8 cellular contexts compared by ENCODE assay signal in the genomic region with DNA sequence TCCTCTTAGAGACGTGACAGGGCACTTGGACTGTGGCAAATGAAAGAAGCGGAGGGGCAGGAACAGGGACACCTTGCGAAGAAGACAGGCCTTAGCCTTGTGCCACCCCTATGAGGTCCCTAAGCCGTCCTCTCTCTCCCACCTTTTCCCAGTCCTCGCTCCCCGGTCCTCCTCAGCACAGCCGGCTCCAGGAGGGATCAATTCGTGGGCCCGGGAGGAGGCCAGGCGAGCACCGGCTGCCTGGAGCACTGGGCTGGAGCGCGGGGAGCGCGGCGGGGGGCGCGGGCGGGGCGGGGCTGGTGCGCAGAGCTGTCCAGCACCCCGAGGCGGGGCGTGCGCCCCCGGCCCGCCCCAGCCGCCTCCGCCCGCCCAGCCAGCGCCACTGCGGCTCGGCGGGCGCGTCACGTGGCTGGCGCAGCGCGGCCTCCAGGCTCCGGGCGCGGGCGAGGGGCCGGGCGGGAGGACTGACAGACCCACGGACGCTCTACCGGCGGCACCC. TPM values are rescaled to one million over a fixed set of nuclear protein-coding genes. Genes with fewer than 3 reads are reported as not detected.
DNase-seq lines count a peak whose midpoint lies in the region; ATAC-seq and TF ChIP-seq lines count a peak whose summit lies in the region.

A gene with protein sequence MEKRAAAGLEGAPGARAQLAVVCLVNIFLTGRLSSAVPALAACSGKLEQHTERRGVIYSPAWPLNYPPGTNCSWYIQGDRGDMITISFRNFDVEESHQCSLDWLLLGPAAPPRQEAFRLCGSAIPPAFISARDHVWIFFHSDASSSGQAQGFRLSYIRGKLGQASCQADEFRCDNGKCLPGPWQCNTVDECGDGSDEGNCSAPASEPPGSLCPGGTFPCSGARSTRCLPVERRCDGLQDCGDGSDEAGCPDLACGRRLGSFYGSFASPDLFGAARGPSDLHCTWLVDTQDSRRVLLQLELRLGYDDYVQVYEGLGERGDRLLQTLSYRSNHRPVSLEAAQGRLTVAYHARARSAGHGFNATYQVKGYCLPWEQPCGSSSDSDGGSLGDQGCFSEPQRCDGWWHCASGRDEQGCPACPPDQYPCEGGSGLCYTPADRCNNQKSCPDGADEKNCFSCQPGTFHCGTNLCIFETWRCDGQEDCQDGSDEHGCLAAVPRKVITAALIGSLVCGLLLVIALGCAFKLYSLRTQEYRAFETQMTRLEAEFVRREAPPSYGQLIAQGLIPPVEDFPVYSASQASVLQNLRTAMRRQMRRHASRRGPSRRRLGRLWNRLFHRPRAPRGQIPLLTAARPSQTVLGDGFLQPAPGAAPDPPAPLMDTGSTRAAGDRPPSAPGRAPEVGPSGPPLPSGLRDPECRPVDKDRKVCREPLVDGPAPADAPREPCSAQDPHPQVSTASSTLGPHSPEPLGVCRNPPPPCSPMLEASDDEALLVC (plus strand): TSS at position 467 of the 499 bp plus-strand sequence. CDS start 456 bp downstream, outside the sequence.

- no peaks in the 10 kb centered on the region for H3K36me3 ChIP-seq in PC-3 (ENCODE audit: low read depth, low read length)
- no peaks in the 10 kb centered on the region for H3K36me3 ChIP-seq in endocrine pancreas (ENCODE audit: control insufficient read depth, insufficient read depth, low read length)
- H3K36me3 ChIP-seq in mesodermal cell (ENCODE audit: control insufficient read depth, insufficient read depth, low read length) = peaks cover 15% of the 10 kb centered on the region
- H3K36me3 ChIP-seq in tibial nerve = peaks cover 0 to 21% (median 0%) of the 10 kb centered on the region in 3 donors

- H3K36me3 Mint-ChIP-seq in activated CD4-positive, alpha-beta T cell treated with anti-CD3 and anti-CD28 coated beads, Interleukin-2, amount 10 ng/mL, durations not matched to agents 7 days and 5 days (ENCODE audit: low read depth) = no peaks in the 10 kb centered on the region

- POLR2A ChIA-PET in activated CD4-positive, alpha-beta T cell treated with anti-CD3 and anti-CD28 coated beads, Interleukin-2, amount 10 ng/mL, durations not matched to agents 7 days and 5 days (lab: Charles Lee) = no interaction called here
- POLR2A ChIA-PET in PC-3 (lab: Charles Lee; ENCODE audit: unreplicated experiment) = no interaction called here

- ATAC-seq in PC-3 = peak; percentile 55
- no peak for ATAC-seq in GM19023 (IDR thresholded peaks at IDR 0.05; ENCODE audit: unreplicated experiment)

- TF ChIP-seq EP300 in tibial nerve (IDR thresholded peaks at IDR 0.05) = no peak

- no peak within 1 kb of the TSS for H3K27ac Mint-ChIP-seq in activated CD4-positive, alpha-beta T cell treated with anti-CD3 and anti-CD28 coated beads, Interleukin-2, amount 10 ng/mL, durations not matched to agents 7 days and 5 days

- peaks cover 43% of the 10 kb centered on the region for H3K27me3 Mint-ChIP-seq in activated CD4-positive, alpha-beta T cell treated with anti-CD3 and anti-CD28 coated beads, Interleukin-2, amount 10 ng/mL, durations not matched to agents 7 days and 5 days

- H3K9ac ChIP-seq in PC-3 (ENCODE audit: low read length) (peak within 1 kb of the TSS; percentile 53; the same call in 1 of the 2 replicates), endocrine pancreas (ENCODE audit: control insufficient read depth, insufficient read depth, low read length) (peak within 1 kb of the TSS; percentile 71)

- no peaks in the 10 kb centered on the region for H3F3A ChIP-seq in PC-3 (ENCODE audit: low read length, unreplicated experiment)

- no peaks in the 10 kb centered on the region for H3K9me3 Mint-ChIP-seq in activated CD4-positive, alpha-beta T cell treated with anti-CD3 and anti-CD28 coated beads, Interleukin-2, amount 10 ng/mL, durations not matched to agents 7 days and 5 days

- no peaks in the 10 kb centered on the region for H3K79me2 ChIP-seq in PC-3 (ENCODE audit: low read length)

- no peaks in the 10 kb centered on the region for H3K4me1 ChIP-seq in PC-3 (ENCODE audit: insufficient read depth, low read length)
- no peaks in the 10 kb centered on the region for H3K4me1 ChIP-seq in endocrine pancreas (ENCODE audit: control insufficient read depth, insufficient read depth, low read length)
- H3K4me1 ChIP-seq in mesodermal cell (ENCODE audit: control insufficient read depth, insufficient read depth, low read length, poor library complexity, severe bottlenecking) = no peaks in the 10 kb centered on the region
- peaks cover 0 to 23% (median 7%) of the 10 kb centered on the region in 4 donors for H3K4me1 ChIP-seq in tibial nerve

- no TSS peak for BruUV-seq in PC-3 (replicated peaks; lab: Mats Ljungman, UMichigan)

- no peaks in the 10 kb centered on the region for H3K4me1 Mint-ChIP-seq in activated CD4-positive, alpha-beta T cell treated with anti-CD3 and anti-CD28 coated beads, Interleukin-2, amount 10 ng/mL, durations not matched to agents 7 days and 5 days

- no peaks in the 10 kb centered on the region for H3K27me3 ChIP-seq in PC-3 (ENCODE audit: low read length)
- H3K27me3 ChIP-seq in endocrine pancreas (ENCODE audit: control insufficient read depth, insufficient read depth, low read length) = no peaks in the 10 kb centered on the region
- H3K27me3 ChIP-seq in tibial nerve = no peaks in the 10 kb centered on the region

- CTCF ChIA-PET in activated CD4-positive, alpha-beta T cell treated with anti-CD3 and anti-CD28 coated beads, Interleukin-2, amount 10 ng/mL, durations not matched to agents 7 days and 5 days (lab: Charles Lee) = no interaction called here
- CTCF ChIA-PET in PC-3 (lab: Charles Lee) = no interaction called here

- H2AFZ ChIP-seq in PC-3 (ENCODE audit: low read length) = peak within 1 kb of the TSS; percentile 81

- intact Hi-C loops in PC-3 (cut with micrococcal nuclease) = no loop called here

- in situ Hi-C loops in ACHN (cut with HindIII; ENCODE audit: low pct_ligation_motif_present, low pct_unique_long_range_greater_than_20kb, low sequenced_read_pairs) = no loop called here

- H3K9me2 ChIP-seq in PC-3 (replicated peaks; ENCODE audit: low read length) = no peaks in the 10 kb centered on the region

- H3K27ac ChIP-seq in PC-3 (ENCODE audit: low read length) = no peak within 1 kb of the TSS
- H3K27ac ChIP-seq in mesodermal cell (ENCODE audit: low read depth, low read length, severe bottlenecking) = no peak within 1 kb of the TSS
- peak within 1 kb of the TSS in 3 of 4 donors; percentile 31 to 86 (median 60) for H3K27ac ChIP-seq in tibial nerve

- no peak for TF ChIP-seq POLR2A in tibial nerve (IDR thresholded peaks at IDR 0.05)

- TF ChIP-seq CTCF in PC-3 (conservative IDR thresholded peaks at IDR 0.05; ENCODE audit: low read depth, low read length) (no peak), tibial nerve (IDR thresholded peaks at IDR 0.05) (no peak)

- 3 to 17% methylated on average over 14 to 29 of the region's 50 CpGs for WGBS in mesodermal cell (ENCODE audit: insufficient coverage in 2 of 2), 2 experiments
- 19 to 20% methylated on average over 7 to 8 of the region's 50 CpGs for WGBS in tibial nerve, 2 donors

- no peaks in the 10 kb centered on the region for H4K20me1 ChIP-seq in PC-3 (ENCODE audit: low read length)

- H3K4me3 Mint-ChIP-seq in activated CD4-positive, alpha-beta T cell treated with anti-CD3 and anti-CD28 coated beads, Interleukin-2, amount 10 ng/mL, durations not matched to agents 7 days and 5 days = peak within 1 kb of the TSS; percentile 40

- peak within 1 kb of the TSS; percentile 89 for H3K4me2 ChIP-seq in PC-3 (ENCODE audit: low read length)

- peak within 1 kb of the TSS; percentile 72 for H3K4me3 ChIP-seq in PC-3 (ENCODE audit: low read length)
- peak within 1 kb of the TSS; percentile 46 for H3K4me3 ChIP-seq in endocrine pancreas (ENCODE audit: control insufficient read depth, insufficient read depth, low read length)
- H3K4me3 ChIP-seq in mesodermal cell (ENCODE audit: extremely low read depth, insufficient read depth, low read length, poor library complexity, severe bottlenecking) = peak within 1 kb of the TSS; percentile 60
- peak within 1 kb of the TSS; percentile 46 to 88 (median 58) for H3K4me3 ChIP-seq in tibial nerve

- H3K9me3 ChIP-seq in PC-3 (ENCODE audit: low read length) (no peaks in the 10 kb centered on the region), endocrine pancreas (ENCODE audit: control insufficient read depth, low read length) (no peaks in the 10 kb centered on the region), mesodermal cell (ENCODE audit: control insufficient read depth, low read length) (no peaks in the 10 kb centered on the region), tibial nerve (no peaks in the 10 kb centered on the region)

- DNase-seq in activated CD4-positive, alpha-beta T cell treated with anti-CD3 and anti-CD28 coated beads, Interleukin-2, amount 10 ng/mL, durations not matched to agents 7 days and 5 days = no peak
- DNase-seq in activated CD4-positive, alpha-beta T cell treated with anti-CD3 and anti-CD28 coated beads, Interleukin-2, amount 50 U/mL, for 4 hours = no peak
- peak; percentile 12 for DNase-seq in PC-3
- no peak for DNase-seq in tibial nerve (ENCODE audit: low spot score in 2 of 2)
- DNase-seq in ACHN = no peak

RNA-seq across cellular contexts. Expression of the gene that starts here (rescaled TPM):
- under 1 TPM; 0.08 to 0.20 TPM for total RNA-seq in activated CD4-positive, alpha-beta T cell treated with anti-CD3 and anti-CD28 coated beads, Interleukin-2, amount 10 ng/mL, durations not matched to agents 7 days and 5 days
- total RNA-seq in PC-3 (2014; rRNA removed) (20.4 and 25.9 TPM in 2 replicates), tibial nerve (10 to 100 TPM; 19.0 to 39.0 (median 30.2) TPM)
- 15.7 TPM for polyA plus RNA-seq in mesodermal cell (2013, experiment 1 of 2)
- 16.4 TPM for polyA plus RNA-seq in mesodermal cell (2013, experiment 2 of 2)

Comparison
In these comparisons a context has a peak if more than half of its experiments do, and no peak if none do; other contexts are left out.
1. RNA of the gene that starts here (total RNA-seq): 19.0 to 39.0 TPM in tibial nerve and 20.4 to 25.9 TPM in PC-3; 0.08 to 0.20 TPM in activated CD4-positive, alpha-beta T cell treated with anti-CD3 and anti-CD28 coated beads, Interleukin-2, amount 10 ng/mL, durations not matched to agents 7 days and 5 days; every median in the first group is over 10 times any median in the second.
2. H3K27ac ChIP-seq: peak in tibial nerve (3 of 4); none in PC-3 (single experiment) and mesodermal cell (single experiment).
3. Peak in every context shown above with its lines, with median percentiles within 50 percentile points of each other: H3K4me3 ChIP-seq.